8 cellular contexts compared by ENCODE assay signal in genomic region chr11:73478737-73479347, GRCh38.
DNase-seq lines count a peak whose midpoint lies in the region; ATAC-seq and TF ChIP-seq lines count a peak whose summit lies in the region.

No MANE protein-coding gene starts in this region.

- TF ChIP-seq CTCF in A673 (conservative IDR thresholded peaks at IDR 0.05; ENCODE audit: low read depth, low read length) (peak; percentile 99), GM13976 (IDR thresholded peaks at IDR 0.05; ENCODE audit: borderline replicate concordance, control extremely low read depth, extremely low read depth, insufficient read depth, missing control alignments) (peak; percentile 42), OCI-LY3 (IDR thresholded peaks at IDR 0.05; ENCODE audit: low read depth, low read length) (peak; percentile 98), spleen (IDR thresholded peaks at IDR 0.05 in 8 of 11, conservative IDR thresholded peaks at IDR 0.05 in 3 of 11) (peak in 9 of 11 experiments; percentile 10 to 62 (median 51))

- H3K27me3 ChIP-seq in A673 (replicated peaks; ENCODE audit: insufficient read depth, low read depth, low read length, poor library complexity): no peaks in the 10 kb centered on the region
- no peaks in the 10 kb centered on the region for H3K27me3 ChIP-seq in OCI-LY3 (ENCODE audit: low read depth, low read length)
- H3K27me3 ChIP-seq in spleen (replicated peaks in 1 of 7): no peaks in the 10 kb centered on the region

- H3K36me3 ChIP-seq in A673 (ENCODE audit: insufficient read depth, low read length, poor library complexity, severe bottlenecking) (no peaks in the 10 kb centered on the region), OCI-LY3 (replicated peaks; ENCODE audit: low read depth, low read length) (no peaks in the 10 kb centered on the region), spleen (peaks cover 0 to 5% (median 0%) of the 10 kb centered on the region in 6 donors)

- ATAC-seq in HG03439 (IDR thresholded peaks at IDR 0.05; ENCODE audit: unreplicated experiment): no peak

- in situ Hi-C loops in GM13976 (cut with MboI; ENCODE audit: low sequenced_read_pairs, unreplicated experiment): no loop called here

- no peak overlapping the region for H3K27ac ChIP-seq in A673 (ENCODE audit: low read depth, low read length, poor library complexity, severe bottlenecking)
- H3K27ac ChIP-seq in OCI-LY3 (ENCODE audit: low read length): no peak overlapping the region
- H3K27ac ChIP-seq in spleen: no peak overlapping the region

- intact Hi-C loops in A673 (cut with micrococcal nuclease; ENCODE audit: unreplicated experiment): loop anchor here (2.0 to 10.0 kb wide), 4 partner anchors 56 to 182 kb away; partner anchors contain the start of gene FAM168A
- intact Hi-C loops in spleen (cut with DNase I; ENCODE audit: low total_unique reads): no loop called here

- POLR2A ChIA-PET in A673 (lab: Charles Lee; ENCODE audit: low non-redundant PET): no interaction called here

- DNase-seq in A673 (ENCODE audit: low spot score): peak; percentile 67
- no peak for DNase-seq in GM13976 (ENCODE audit: low spot score)
- peak; percentile 53 for DNase-seq in fibroblast of peridontal ligament (ENCODE audit: extremely low read depth)
- DNase-seq in spleen: no peak
- no peak for DNase-seq in OCI-M2 (lab: John Stamatoyannopoulos, UW; ENCODE audit: unreplicated experiment)
- no peak for DNase-seq in NCI-H1092 treated with DMSO at 0.1 percent for 48 hours (lab: John Stamatoyannopoulos, UW)

- CTCF ChIA-PET in A673 (lab: Charles Lee): interaction anchor here (0.6 to 1.9 kb wide), 9 partner anchors 10 to 182 kb away, joined by 3 to 11 read pairs (median 4); partner anchors contain the start of gene FAM168A

- peaks cover 26% of the 10 kb centered on the region for H3K4me1 ChIP-seq in A673 (ENCODE audit: insufficient read depth, low read length, poor library complexity, severe bottlenecking)
- no peaks in the 10 kb centered on the region for H3K4me1 ChIP-seq in OCI-LY3 (ENCODE audit: low read length)
- H3K4me1 ChIP-seq in spleen: peaks cover 0 to 10% (median 0%) of the 10 kb centered on the region in 6 donors

- no TSS peak for BruUV-seq in A673 (replicated peaks; lab: Mats Ljungman, UMichigan)

- H3K4me2 ChIP-seq in OCI-LY3 (ENCODE audit: low read length): no peak overlapping the region

- no peaks in the 10 kb centered on the region for H4K20me1 ChIP-seq in OCI-LY3 (ENCODE audit: insufficient read depth, low read length)

- no peak overlapping the region for H3K9ac ChIP-seq in OCI-LY3 (ENCODE audit: low read length)

- H3K9me3 ChIP-seq in A673 (ENCODE audit: low read depth, low read length, poor library complexity, severe bottlenecking): no peaks in the 10 kb centered on the region
- peaks cover 7% of the 10 kb centered on the region; the same call in 1 of the 2 replicates for H3K9me3 ChIP-seq in OCI-LY3 (ENCODE audit: insufficient read depth, low read length)
- H3K9me3 ChIP-seq in spleen: peaks cover 0 to 27% (median 20%) of the 10 kb centered on the region in 8 donors

- 61 to 89% (median 67%) methylated on average over 1 of the region's 1 CpG for whole genome bisulfite sequencing in spleen, 5 donors

- H3K4me3 ChIP-seq in A673 (ENCODE audit: low read depth, low read length, poor library complexity, severe bottlenecking) (no peak overlapping the region), OCI-LY3 (ENCODE audit: low read length) (no peak overlapping the region), spleen (no peak overlapping the region)

- H3K79me2 ChIP-seq in OCI-LY3 (ENCODE audit: low read length): peaks cover 5% of the 10 kb centered on the region; the same call in 1 of the 2 replicates

- no peak for TF ChIP-seq POLR2A in spleen (IDR thresholded peaks at IDR 0.05)

- no peak overlapping the region for H2AFZ ChIP-seq in OCI-LY3 (ENCODE audit: low read depth, low read length)

Comparison
In these comparisons a context has a peak if more than half of its experiments do, and no peak if none do; other contexts are left out.
1. DNase-seq: peak in A673 (single experiment) and fibroblast of peridontal ligament (single experiment); none in GM13976 (single experiment), spleen (single experiment), OCI-M2 (single experiment) and NCI-H1092 treated with DMSO at 0.1 percent for 48 hours (single experiment).
2. CTCF ChIP-seq: peak in every context shown above with its lines; median percentile 99 in A673; 98 in OCI-LY3; 51 in spleen; 42 in GM13976.